Comparison of ENCODE assay signal across 15 cellular contexts in the genomic region with DNA sequence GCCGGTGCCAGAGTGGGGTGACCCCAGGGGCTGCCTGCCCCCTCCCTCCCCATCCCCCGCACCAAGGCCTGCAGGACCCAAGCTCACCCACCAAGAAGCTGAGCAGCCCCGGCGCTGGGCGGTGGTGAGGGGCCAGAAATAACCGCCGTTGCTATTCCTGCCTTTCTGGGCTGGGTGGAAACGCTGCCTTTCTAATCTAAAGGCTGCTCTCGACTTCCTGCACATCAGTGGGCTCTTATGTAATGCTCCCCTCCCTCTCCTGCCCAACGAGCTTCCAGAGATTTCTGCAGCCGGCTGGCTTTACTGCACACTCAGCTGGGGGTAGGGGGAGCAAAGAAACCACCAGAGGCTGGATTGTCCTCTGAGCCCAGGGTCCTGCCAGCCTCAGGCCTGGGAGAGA. TPM values are rescaled to one million over a fixed set of nuclear protein-coding genes. Genes with fewer than 3 reads are reported as not detected.
DNase-seq lines count a peak whose midpoint lies in the region; TF ChIP-seq lines count a peak whose summit lies in the region.
"Had no signal": no experiment of that assay in that cellular context is flagged by ENCODE, and none has a peak within 500 bp of the region (broad histone marks: within the 10 kb centered on the region; RNA-seq: fewer than 3 reads in every experiment).

No MANE protein-coding gene starts in this region.

- no peaks in the 10 kb centered on the region for H3K9me3 Mint-ChIP-seq in activated naive CD4-positive, alpha-beta T cell treated with anti-CD3 and anti-CD28 coated beads, Interleukin-2, amount 50 U/mL, for 24 hours
- peaks cover 0 to 1% (median 0%) of the 10 kb centered on the region in 7 donors for H3K9me3 Mint-ChIP-seq in CD14-positive monocyte

- intact Hi-C loops in CD14-positive monocyte (cut with micrococcal nuclease) = no loop called here

- no peaks in the 10 kb centered on the region for H3K36me3 Mint-ChIP-seq in activated naive CD4-positive, alpha-beta T cell treated with anti-CD3 and anti-CD28 coated beads, Interleukin-2, amount 50 U/mL, for 24 hours
- peaks cover 0 to 7% of the 10 kb centered on the region in 2 donors for H3K36me3 Mint-ChIP-seq in CD14-positive monocyte

- H3K27ac ChIP-seq in substantia nigra (ENCODE audit: low read depth, low read length, poor library complexity, severe bottlenecking) = peak overlapping the region; percentile 35
- H3K27ac ChIP-seq: epithelial cell of prostate, prostate gland, SJCRH30, VCaP had no signal

- TF ChIP-seq CTCF in CD14-positive monocyte (IDR thresholded peaks at IDR 0.05) = no peak

- H3K4me3 Mint-ChIP-seq in activated naive CD4-positive, alpha-beta T cell treated with anti-CD3 and anti-CD28 coated beads, Interleukin-2, amount 50 U/mL, for 24 hours = no peak overlapping the region
- no peak overlapping the region for H3K4me3 Mint-ChIP-seq in CD14-positive monocyte

- H3K27me3 Mint-ChIP-seq in activated naive CD4-positive, alpha-beta T cell treated with anti-CD3 and anti-CD28 coated beads, Interleukin-2, amount 50 U/mL, for 24 hours = no peaks in the 10 kb centered on the region
- H3K27me3 Mint-ChIP-seq in CD14-positive monocyte (ENCODE audit: low read depth in 3 of 3) = peaks cover 0 to 9% (median 3%) of the 10 kb centered on the region in 3 donors

- DNase-seq in activated naive CD4-positive, alpha-beta T cell treated with anti-CD3 and anti-CD28 coated beads, Interleukin-2, amount 50 U/mL, for 16 hours = no peak
- DNase-seq in anterior cingulate cortex (lab: John Stamatoyannopoulos, UW) = peak in 30 of 58 donors; percentile 20 to 70 (median 46)
- peak; percentile 42 for DNase-seq in inferior parietal cortex (ENCODE audit: extremely low spot score)
- peak in 8 of 49 donors; percentile 18 to 41 (median 30) for DNase-seq in substantia nigra (lab: John Stamatoyannopoulos, UW)
- no peak for DNase-seq in NCI-H345 treated with DMSO at 0.1 percent for 48 hours (lab: John Stamatoyannopoulos, UW; ENCODE audit: unreplicated experiment)
- no peak for DNase-seq in CD14-positive monocyte (ENCODE audit: low spot score)
- DNase-seq in SW 1271 (lab: John Stamatoyannopoulos, UW) = no peak
- DNase-seq: DMS79 treated with DMSO at 0.1 percent for 48 hours, mesenchymal stem cell, NCI-H2029, SJCRH30 had no signal

- peaks cover 43% of the 10 kb centered on the region for H3K4me1 Mint-ChIP-seq in activated naive CD4-positive, alpha-beta T cell treated with anti-CD3 and anti-CD28 coated beads, Interleukin-2, amount 50 U/mL, for 24 hours
- peaks cover 26% of the 10 kb centered on the region for H3K4me1 Mint-ChIP-seq in CD14-positive monocyte

- peak overlapping the region; percentile 37 for H3K27ac Mint-ChIP-seq in activated naive CD4-positive, alpha-beta T cell treated with anti-CD3 and anti-CD28 coated beads, Interleukin-2, amount 50 U/mL, for 24 hours
- peak overlapping the region in 2 of 7 donors; percentile 46 to 84 for H3K27ac Mint-ChIP-seq in CD14-positive monocyte

RNA-seq across cellular contexts. Expression of gene EGR1, which starts 6.9 kb away (rescaled TPM):
- polyA plus RNA-seq in CD14-positive monocyte = 100 to 1,000 TPM in 1 of 2 donors, 1 to 10 TPM in 1; 8.4 to 105 TPM

RNA-seq across cellular contexts. Expression of gene REEP2, which starts 19.5 kb away (rescaled TPM):
- polyA plus RNA-seq in CD14-positive monocyte = not detected

Comparison
In these comparisons a context has a peak if more than half of its experiments do, and no peak if none do; other contexts are left out.
1. DNase-seq: peak in anterior cingulate cortex (30 of 58) and inferior parietal cortex (single experiment); none in activated naive CD4-positive, alpha-beta T cell treated with anti-CD3 and anti-CD28 coated beads, Interleukin-2, amount 50 U/mL, for 16 hours (single experiment), NCI-H345 treated with DMSO at 0.1 percent for 48 hours (single experiment), CD14-positive monocyte (single experiment) and SW 1271 (0 of 2).